In the genomic region with DNA sequence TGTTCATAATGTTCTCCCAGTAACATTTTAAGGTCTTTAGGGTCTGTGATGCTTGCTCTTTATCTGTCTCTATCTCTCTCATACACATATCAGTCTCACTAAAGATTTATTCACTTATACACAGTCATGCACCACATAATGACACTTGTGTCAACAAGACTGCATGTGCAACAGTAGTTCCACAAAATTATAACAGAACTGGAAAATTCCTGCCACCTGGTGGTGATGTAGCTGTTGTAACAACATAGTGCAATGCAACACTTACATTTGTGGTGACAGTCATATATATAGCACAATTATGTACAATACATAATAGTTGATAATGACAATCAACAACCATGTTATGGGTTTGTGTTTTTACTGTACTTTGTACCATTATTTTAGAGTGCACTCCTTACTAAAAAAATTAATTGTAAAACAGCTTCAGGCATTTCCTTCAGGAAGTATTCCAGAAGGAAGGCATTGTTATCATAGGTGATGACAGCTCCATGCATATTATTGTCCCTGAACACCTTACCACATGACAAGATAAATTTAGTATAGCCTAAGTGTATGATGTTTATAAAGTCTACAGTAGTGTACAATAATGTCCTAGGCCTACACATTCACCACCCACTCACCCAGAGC, we compare ENCODE assay signal across 9 cellular contexts. TPM values are rescaled to one million over a fixed set of nuclear protein-coding genes. Genes with fewer than 3 reads are reported as not detected.
DNase-seq lines count a peak whose midpoint lies in the region; ATAC-seq, FAIRE-seq and TF ChIP-seq lines count a peak whose summit lies in the region.
"Had no signal": no experiment of that assay in that cellular context is flagged by ENCODE, and none has a peak within 500 bp of the region (broad histone marks: within the 10 kb centered on the region; RNA-seq: fewer than 3 reads in every experiment).

No MANE protein-coding gene starts in this region.

- no peaks in the 10 kb centered on the region for H3K36me3 ChIP-seq in kidney (ENCODE audit: control insufficient read depth in 1 of 2, insufficient read depth in 2 of 2, low read length in 2 of 2)
- H3K36me3 ChIP-seq: SJSA1 had no signal

- H3K36me3 Mint-ChIP-seq in T-helper 2 cell treated with Interferon-gamma antibody and Interleukin-4, amounts not matched to agents 5 μg/mL and 100 μg/mL, for 36 hours (ENCODE audit: low read depth) = no peaks in the 10 kb centered on the region

- intact Hi-C loops in kidney (cut with DNase I) = no loop called here

- H3K4me3 Mint-ChIP-seq in T-helper 2 cell treated with Interferon-gamma antibody and Interleukin-4, amounts not matched to agents 5 μg/mL and 100 μg/mL, for 36 hours = no peak overlapping the region

- no peaks in the 10 kb centered on the region for H3K9me3 Mint-ChIP-seq in T-helper 2 cell treated with Interferon-gamma antibody and Interleukin-4, amounts not matched to agents 5 μg/mL and 100 μg/mL, for 36 hours

- no peaks in the 10 kb centered on the region for H3K4me1 Mint-ChIP-seq in T-helper 2 cell treated with Interferon-gamma antibody and Interleukin-4, amounts not matched to agents 5 μg/mL and 100 μg/mL, for 36 hours (ENCODE audit: low read depth)

- H3K4me3 ChIP-seq in kidney (ENCODE audit: low read length in 2 of 2) = no peak overlapping the region
- H3K4me3 ChIP-seq: SJSA1 had no signal

- ATAC-seq in SK-N-SH treated with all-trans-retinoic acid at 6 μM for 48 hours (peak; percentile 76), GM19023 (IDR thresholded peaks at IDR 0.05; ENCODE audit: unreplicated experiment) (no peak), HG03469 (IDR thresholded peaks at IDR 0.05; ENCODE audit: unreplicated experiment) (no peak)

- peak; percentile 30 for FAIRE-seq in kidney (lab: Jason Lieb, UNC)

- TF ChIP-seq EP300 in Ishikawa (IDR thresholded peaks at IDR 0.05; ENCODE audit: borderline replicate concordance) = no peak

- H3K27me3 Mint-ChIP-seq in T-helper 2 cell treated with Interferon-gamma antibody and Interleukin-4, amounts not matched to agents 5 μg/mL and 100 μg/mL, for 36 hours (ENCODE audit: low read depth) = no peaks in the 10 kb centered on the region

- H3K27ac Mint-ChIP-seq in T-helper 2 cell treated with Interferon-gamma antibody and Interleukin-4, amounts not matched to agents 5 μg/mL and 100 μg/mL, for 36 hours = no peak overlapping the region

- peak; percentile 79 for DNase-seq in DMS53 treated with DMSO at 0.1 percent for 48 hours (lab: John Stamatoyannopoulos, UW; ENCODE audit: unreplicated experiment)
- DNase-seq in kidney = no peak
- DNase-seq in T-helper 2 cell treated with Interferon-gamma antibody and Interleukin-4, amounts not matched to agents 5 μg/mL and 100 μg/mL, for 36 hours (ENCODE audit: low spot score) = no peak
- DNase-seq in GOT3 (lab: John Stamatoyannopoulos, UW) = no peak

- H3K4me1 ChIP-seq in kidney (ENCODE audit: control insufficient read depth in 1 of 2, insufficient read depth in 1 of 2, low read depth in 1 of 2, low read length in 2 of 2) = no peaks in the 10 kb centered on the region
- H3K4me1 ChIP-seq: SJSA1 had no signal

- TF ChIP-seq CTCF in kidney (IDR thresholded peaks at IDR 0.05; ENCODE audit: borderline replicate concordance, extremely low read depth, insufficient read depth) = peak; percentile 38

- no peaks in the 10 kb centered on the region for H3K9me3 ChIP-seq in kidney (ENCODE audit: control insufficient read depth in 1 of 2, low read length in 2 of 2)
- H3K9me3 ChIP-seq: SJSA1 had no signal

- peak; percentile 58 for TF ChIP-seq RAD21 in Ishikawa (IDR thresholded peaks at IDR 0.05; ENCODE audit: low read depth)

- no peak overlapping the region for H3K27ac ChIP-seq in kidney (ENCODE audit: low read depth in 2 of 2, low read length in 2 of 2)
- H3K27ac ChIP-seq: SJSA1 had no signal

- no peak overlapping the region for H3K9ac ChIP-seq in kidney (ENCODE audit: low read length in 2 of 2)

TF ChIP-seq in Ishikawa, 13 proteins besides CTCF, POLR2A, EP300 and RAD21:
- TF ChIP-seq ZBTB7A (IDR thresholded peaks at IDR 0.05; ENCODE audit: low read depth) (no peak), TEAD4 (IDR thresholded peaks at IDR 0.05) (peak; percentile 38; the same call in 1 of the 2 replicates)

TF ChIP-seq in SK-N-SH treated with all-trans-retinoic acid at 6 μM for 48 hours, 23 proteins besides CTCF, POLR2A, EP300 and RAD21 (continues in another document):
- TF ChIP-seq BACH2 (CRISPR knock-in tag; IDR thresholded peaks at IDR 0.05; ENCODE audit: borderline replicate concordance) (no peak), ZNF8 (CRISPR knock-in tag; IDR thresholded peaks at IDR 0.05) (no peak), ZC3H10 (CRISPR knock-in tag; IDR thresholded peaks at IDR 0.05) (no peak), OSR1 (CRISPR knock-in tag; IDR thresholded peaks at IDR 0.05) (no peak), ZFP30 (CRISPR knock-in tag; IDR thresholded peaks at IDR 0.05) (no peak), ZNF565 (CRISPR knock-in tag; conservative IDR thresholded peaks at IDR 0.05; ENCODE audit: low read depth) (no peak), PPARA (CRISPR knock-in tag; IDR thresholded peaks at IDR 0.05; ENCODE audit: borderline replicate concordance) (no peak), GLIS3 (CRISPR knock-in tag; IDR thresholded peaks at IDR 0.05) (no peak), RARB (CRISPR knock-in tag; IDR thresholded peaks at IDR 0.05) (no peak)
- TF ChIP-seq, protein P1, sequence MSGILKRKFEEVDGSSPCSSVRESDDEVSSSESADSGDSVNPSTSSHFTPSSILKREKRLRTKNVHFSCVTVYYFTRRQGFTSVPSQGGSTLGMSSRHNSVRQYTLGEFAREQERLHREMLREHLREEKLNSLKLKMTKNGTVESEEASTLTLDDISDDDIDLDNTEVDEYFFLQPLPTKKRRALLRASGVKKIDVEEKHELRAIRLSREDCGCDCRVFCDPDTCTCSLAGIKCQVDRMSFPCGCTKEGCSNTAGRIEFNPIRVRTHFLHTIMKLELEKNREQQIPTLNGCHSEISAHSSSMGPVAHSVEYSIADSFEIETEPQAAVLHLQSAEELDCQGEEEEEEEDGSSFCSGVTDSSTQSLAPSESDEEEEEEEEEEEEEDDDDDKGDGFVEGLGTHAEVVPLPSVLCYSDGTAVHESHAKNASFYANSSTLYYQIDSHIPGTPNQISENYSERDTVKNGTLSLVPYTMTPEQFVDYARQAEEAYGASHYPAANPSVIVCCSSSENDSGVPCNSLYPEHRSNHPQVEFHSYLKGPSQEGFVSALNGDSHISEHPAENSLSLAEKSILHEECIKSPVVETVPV (CRISPR knock-in tag; IDR thresholded peaks at IDR 0.05) = no peak
- TF ChIP-seq, protein P2, sequence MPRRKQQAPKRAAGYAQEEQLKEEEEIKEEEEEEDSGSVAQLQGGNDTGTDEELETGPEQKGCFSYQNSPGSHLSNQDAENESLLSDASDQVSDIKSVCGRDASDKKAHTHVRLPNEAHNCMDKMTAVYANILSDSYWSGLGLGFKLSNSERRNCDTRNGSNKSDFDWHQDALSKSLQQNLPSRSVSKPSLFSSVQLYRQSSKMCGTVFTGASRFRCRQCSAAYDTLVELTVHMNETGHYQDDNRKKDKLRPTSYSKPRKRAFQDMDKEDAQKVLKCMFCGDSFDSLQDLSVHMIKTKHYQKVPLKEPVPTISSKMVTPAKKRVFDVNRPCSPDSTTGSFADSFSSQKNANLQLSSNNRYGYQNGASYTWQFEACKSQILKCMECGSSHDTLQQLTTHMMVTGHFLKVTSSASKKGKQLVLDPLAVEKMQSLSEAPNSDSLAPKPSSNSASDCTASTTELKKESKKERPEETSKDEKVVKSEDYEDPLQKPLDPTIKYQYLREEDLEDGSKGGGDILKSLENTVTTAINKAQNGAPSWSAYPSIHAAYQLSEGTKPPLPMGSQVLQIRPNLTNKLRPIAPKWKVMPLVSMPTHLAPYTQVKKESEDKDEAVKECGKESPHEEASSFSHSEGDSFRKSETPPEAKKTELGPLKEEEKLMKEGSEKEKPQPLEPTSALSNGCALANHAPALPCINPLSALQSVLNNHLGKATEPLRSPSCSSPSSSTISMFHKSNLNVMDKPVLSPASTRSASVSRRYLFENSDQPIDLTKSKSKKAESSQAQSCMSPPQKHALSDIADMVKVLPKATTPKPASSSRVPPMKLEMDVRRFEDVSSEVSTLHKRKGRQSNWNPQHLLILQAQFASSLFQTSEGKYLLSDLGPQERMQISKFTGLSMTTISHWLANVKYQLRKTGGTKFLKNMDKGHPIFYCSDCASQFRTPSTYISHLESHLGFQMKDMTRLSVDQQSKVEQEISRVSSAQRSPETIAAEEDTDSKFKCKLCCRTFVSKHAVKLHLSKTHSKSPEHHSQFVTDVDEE (CRISPR knock-in tag; IDR thresholded peaks at IDR 0.05) = no peak
- TF ChIP-seq, protein P3, sequence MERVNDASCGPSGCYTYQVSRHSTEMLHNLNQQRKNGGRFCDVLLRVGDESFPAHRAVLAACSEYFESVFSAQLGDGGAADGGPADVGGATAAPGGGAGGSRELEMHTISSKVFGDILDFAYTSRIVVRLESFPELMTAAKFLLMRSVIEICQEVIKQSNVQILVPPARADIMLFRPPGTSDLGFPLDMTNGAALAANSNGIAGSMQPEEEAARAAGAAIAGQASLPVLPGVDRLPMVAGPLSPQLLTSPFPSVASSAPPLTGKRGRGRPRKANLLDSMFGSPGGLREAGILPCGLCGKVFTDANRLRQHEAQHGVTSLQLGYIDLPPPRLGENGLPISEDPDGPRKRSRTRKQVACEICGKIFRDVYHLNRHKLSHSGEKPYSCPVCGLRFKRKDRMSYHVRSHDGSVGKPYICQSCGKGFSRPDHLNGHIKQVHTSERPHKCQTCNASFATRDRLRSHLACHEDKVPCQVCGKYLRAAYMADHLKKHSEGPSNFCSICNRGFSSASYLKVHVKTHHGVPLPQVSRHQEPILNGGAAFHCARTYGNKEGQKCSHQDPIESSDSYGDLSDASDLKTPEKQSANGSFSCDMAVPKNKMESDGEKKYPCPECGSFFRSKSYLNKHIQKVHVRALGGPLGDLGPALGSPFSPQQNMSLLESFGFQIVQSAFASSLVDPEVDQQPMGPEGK (CRISPR knock-in tag; IDR thresholded peaks at IDR 0.05; ENCODE audit: borderline replicate concordance) = no peak
- TF ChIP-seq, protein P4, sequence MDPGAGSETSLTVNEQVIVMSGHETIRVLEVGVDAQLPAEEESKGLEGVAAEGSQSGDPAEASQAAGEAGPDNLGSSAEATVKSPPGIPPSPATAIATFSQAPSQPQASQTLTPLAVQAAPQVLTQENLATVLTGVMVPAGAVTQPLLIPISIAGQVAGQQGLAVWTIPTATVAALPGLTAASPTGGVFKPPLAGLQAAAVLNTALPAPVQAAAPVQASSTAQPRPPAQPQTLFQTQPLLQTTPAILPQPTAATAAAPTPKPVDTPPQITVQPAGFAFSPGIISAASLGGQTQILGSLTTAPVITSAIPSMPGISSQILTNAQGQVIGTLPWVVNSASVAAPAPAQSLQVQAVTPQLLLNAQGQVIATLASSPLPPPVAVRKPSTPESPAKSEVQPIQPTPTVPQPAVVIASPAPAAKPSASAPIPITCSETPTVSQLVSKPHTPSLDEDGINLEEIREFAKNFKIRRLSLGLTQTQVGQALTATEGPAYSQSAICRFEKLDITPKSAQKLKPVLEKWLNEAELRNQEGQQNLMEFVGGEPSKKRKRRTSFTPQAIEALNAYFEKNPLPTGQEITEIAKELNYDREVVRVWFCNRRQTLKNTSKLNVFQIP (CRISPR knock-in tag; IDR thresholded peaks at IDR 0.05; ENCODE audit: borderline replicate concordance, low read depth) = no peak

RNA-seq across cellular contexts. Expression of a gene that starts 8.1 kb away (rescaled TPM):
- total RNA-seq in kidney = 0.47 TPM
- polyA plus RNA-seq in kidney (ENCODE audit: insufficient read depth, low read depth, low replicate concordance) = 1.5 TPM
- total RNA-seq: SJSA1 had no signal

RNA-seq across cellular contexts. Expression of a gene that starts 24.0 kb away (rescaled TPM):
- total RNA-seq in kidney = 1.2 TPM
- polyA plus RNA-seq in kidney (ENCODE audit: insufficient read depth, low read depth, low replicate concordance) = 446 TPM
- total RNA-seq: SJSA1 had no signal
